Comparison of ENCODE assay signal across 8 cellular contexts in genomic region chr11:93541884-93542752, GRCh38. TPM values are rescaled to one million over a fixed set of nuclear protein-coding genes. Genes with fewer than 3 reads are reported as not detected.
A peak's percentile ranks its signal among the peaks of the same experiment; 100 is the strongest.
DNase-seq lines count a peak whose midpoint lies in the region; ATAC-seq, FAIRE-seq and TF ChIP-seq lines count a peak whose summit lies in the region.

No MANE protein-coding gene starts in this region.

- DNase-seq in G401 (ENCODE audit: low spot score) (peak; percentile 23), HUDEP-2 (lab: John Stamatoyannopoulos, UW; ENCODE audit: unreplicated experiment in 76 of 76) (peak in 40 of 76 experiments; percentile 2 to 56 (median 22)), T follicular helper cell (ENCODE audit: low read depth) (peak; percentile 28), iPS-NIHi7 (ENCODE audit: extremely low spot score) (peak; percentile 74), D721Med (ENCODE audit: insufficient read length, low spot score) (no peak)

- no peaks in the 10 kb centered on the region for H3K27me3 ChIP-seq in skeletal muscle tissue (ENCODE audit: control insufficient read depth in 3 of 3, insufficient read depth in 3 of 3, low read length in 3 of 3)

- H3K4me1 Mint-ChIP-seq in brain, result peaks cover 53% of the 10 kb centered on the region

- H3K4me3 ChIP-seq in skeletal muscle tissue (ENCODE audit: low read length in 3 of 3), result peak overlapping the region; percentile 57 to 67 (median 58)

- in situ Hi-C loops in G401 (cut with HindIII; ENCODE audit: low sequenced_read_pairs), result no loop called here

- no peaks in the 10 kb centered on the region for H3K9me3 ChIP-seq in skeletal muscle tissue (ENCODE audit: control insufficient read depth in 3 of 3, low read length in 3 of 3)

- peak overlapping the region; percentile 45 to 85 (median 75) for H3K27ac Mint-ChIP-seq in brain

- no peak for FAIRE-seq in D721Med (lab: Jason Lieb, UNC)

- H3K4me3 Mint-ChIP-seq in brain, result peak overlapping the region; percentile 86 to 93 (median 89)

- H3K9ac ChIP-seq in skeletal muscle tissue (ENCODE audit: low read depth in 1 of 3, low read length in 3 of 3), result peak overlapping the region; percentile 60 to 74 (median 65)

- peak; percentile 62 for ATAC-seq in GM21529 (IDR thresholded peaks at IDR 0.05; ENCODE audit: unreplicated experiment)

- peak overlapping the region; percentile 69 for H3K27ac ChIP-seq in skeletal muscle tissue (ENCODE audit: low read depth, low read length)

- no peaks in the 10 kb centered on the region for H3K36me3 ChIP-seq in skeletal muscle tissue (ENCODE audit: control insufficient read depth in 3 of 3, insufficient read depth in 3 of 3, low read length in 3 of 3)

- no peak for TF ChIP-seq CTCF in brain (conservative IDR thresholded peaks at IDR 0.05)
- no peak for TF ChIP-seq CTCF in D721Med (IDR thresholded peaks at IDR 0.05; ENCODE audit: insufficient read depth, missing control alignments)

- H3K4me1 ChIP-seq in skeletal muscle tissue (ENCODE audit: control insufficient read depth in 3 of 3, insufficient read depth in 3 of 3, low read length in 3 of 3), result peaks cover 23 to 29% (median 25%) of the 10 kb centered on the region in 3 donors

- peaks cover 22% of the 10 kb centered on the region for H3K27me3 Mint-ChIP-seq in brain

- H3K9me3 Mint-ChIP-seq in brain, result peaks cover 0 to 3% (median 0%) of the 10 kb centered on the region in 5 experiments

- no peaks in the 10 kb centered on the region for H3K36me3 Mint-ChIP-seq in brain

RNA-seq across cellular contexts. Expression of gene SMCO4, which starts 1.1 kb away (rescaled TPM):
- 7.3 TPM in 1 of 2 replicates, not detected in the other for total RNA-seq in G401 (2014; rRNA removed; shearing (Covaris generic))
- polyA plus RNA-seq in brain (ENCODE audit: insufficient read depth, low read depth, low replicate concordance), result 14.0 TPM
- total RNA-seq in skeletal muscle tissue, result 2.6 TPM
